10 cellular contexts compared by ENCODE assay signal in genomic region chr14:24959791-24960331, GRCh38.
DNase-seq lines count a peak whose midpoint lies in the region; ATAC-seq and TF ChIP-seq lines count a peak whose summit lies in the region.
"Had no signal": no experiment of that assay in that cellular context is flagged by ENCODE, and none has a peak within 500 bp of the region (broad histone marks: within the 10 kb centered on the region; RNA-seq: fewer than 3 reads in every experiment).

No MANE protein-coding gene starts in this region.

- ATAC-seq in GM19467 (IDR thresholded peaks at IDR 0.05; ENCODE audit: unreplicated experiment): peak; percentile 78
- peak; percentile 85 for ATAC-seq in HG03135 (IDR thresholded peaks at IDR 0.05; ENCODE audit: unreplicated experiment)
- ATAC-seq in Right ventricle myocardium superior (ENCODE audit: poor library complexity): peak; percentile 56
- ATAC-seq in HG03457 (IDR thresholded peaks at IDR 0.05; ENCODE audit: unreplicated experiment): no peak

- in situ Hi-C loops in transverse colon (cut with MboI; ENCODE audit: low pct_ligation_motif_present in 1 of 4, low pct_unique_long_range_greater_than_20kb in 1 of 4, low sequenced_read_pairs in 3 of 4): no loop called here

- peak overlapping the region; percentile 63 to 77 (median 66) for H3K27ac ChIP-seq in transverse colon

- no peaks in the 10 kb centered on the region for H3K9me3 ChIP-seq in transverse colon

- peaks cover 27 to 38% (median 33%) of the 10 kb centered on the region in 4 donors for H3K4me1 ChIP-seq in transverse colon

- no peak overlapping the region for H3K4me3 ChIP-seq in transverse colon
- no peak overlapping the region for H3K4me3 ChIP-seq in lower leg skin (ENCODE audit: low read depth, poor library complexity, severe bottlenecking)

- TF ChIP-seq CTCF in transverse colon (IDR thresholded peaks at IDR 0.05) (no peak), lower leg skin (IDR thresholded peaks at IDR 0.05) (no peak)

- DNase-seq in Right ventricle myocardium superior: no peak
- peak; percentile 21 for DNase-seq in transverse colon
- no peak for DNase-seq in lower leg skin (ENCODE audit: low spot score in 2 of 2)
- DNase-seq in amniotic stem cell (lab: John Stamatoyannopoulos, UW): no peak
- DNase-seq in inferior parietal cortex (ENCODE audit: extremely low spot score): no peak
- DNase-seq: DMS79 treated with DMSO at 0.1 percent for 48 hours, NCI-H2081 treated with DMSO at 0.1 percent for 48 hours had no signal

- intact Hi-C loops in Right ventricle myocardium superior (cut with DNase I): no loop called here
- intact Hi-C loops in transverse colon (cut with DNase I; ENCODE audit: low total_unique reads): no loop called here
- intact Hi-C loops in lower leg skin (cut with DNase I; ENCODE audit: low total_unique reads): no loop called here

- TF ChIP-seq POLR2A in transverse colon (IDR thresholded peaks at IDR 0.05) (no peak), lower leg skin (IDR thresholded peaks at IDR 0.05) (no peak)

- no peaks in the 10 kb centered on the region for H3K27me3 ChIP-seq in transverse colon

- WGBS in transverse colon (ENCODE audit: low coverage in 1 of 2), 2 donors: 0% methylated on average over 1 of the region's 1 CpG; no CpG with 5 or more reads in 1 of the 2 donors
- 54 to 59% methylated on average over 1 of the region's 1 CpG for WGBS in lower leg skin, 2 donors

- TF ChIP-seq EP300 in transverse colon (IDR thresholded peaks at IDR 0.05; ENCODE audit: low read depth): no peak

- no peaks in the 10 kb centered on the region for H3K36me3 ChIP-seq in transverse colon
